In genomic region chrX:153983321-153983729, GRCh38 we compare ENCODE assay signal across 13 cellular contexts. TPM values are rescaled to one million over a fixed set of nuclear protein-coding genes. Genes with fewer than 3 reads are reported as not detected.
A peak's percentile ranks its signal among the peaks of the same experiment; 100 is the strongest.
DNase-seq lines count a peak whose midpoint lies in the region; ATAC-seq and TF ChIP-seq lines count a peak whose summit lies in the region.
"Had no signal": no experiment of that assay in that cellular context is flagged by ENCODE, and none has a peak within 500 bp of the region (broad histone marks: within the 10 kb centered on the region; RNA-seq: fewer than 3 reads in every experiment).

No MANE protein-coding gene starts in this region.

- TF ChIP-seq CTCF in A673 (conservative IDR thresholded peaks at IDR 0.05; ENCODE audit: low read depth, low read length), result no peak

- no TSS peak for BruUV-seq in A673 (replicated peaks; lab: Mats Ljungman, UMichigan)

- no peaks in the 10 kb centered on the region for H3K27me3 ChIP-seq in CD4-positive, alpha-beta memory T cell (ENCODE audit: insufficient read depth, low read length)
- H3K27me3 ChIP-seq in naive thymus-derived CD4-positive, alpha-beta T cell (ENCODE audit: control insufficient read depth in 2 of 2, insufficient read depth in 2 of 2, low read length in 2 of 2), result no peaks in the 10 kb centered on the region
- H3K27me3 ChIP-seq in A673 (replicated peaks; ENCODE audit: insufficient read depth, low read depth, low read length, poor library complexity), result no peaks in the 10 kb centered on the region

- intact Hi-C loops in CD4-positive, alpha-beta memory T cell (cut with micrococcal nuclease), result loop anchor here (5.0 kb wide), 1 partner anchor 114 kb away; the partner anchor contains the start of gene MECP2
- intact Hi-C loops in naive thymus-derived CD4-positive, alpha-beta T cell (cut with micrococcal nuclease), result no loop called here
- intact Hi-C loops in A673 (cut with micrococcal nuclease; ENCODE audit: unreplicated experiment), result no loop called here

- CTCF ChIA-PET in CD4-positive, alpha-beta memory T cell (lab: Charles Lee; ENCODE audit: partially characterized antibody), result no interaction called here
- CTCF ChIA-PET in activated CD4-positive, alpha-beta memory T cell treated with anti-CD3 and anti-CD28 coated beads, Interleukin-2, amount 10 ng/mL, durations not matched to agents 7 days and 5 days (lab: Charles Lee), result no interaction called here
- CTCF ChIA-PET in naive thymus-derived CD4-positive, alpha-beta T cell (lab: Charles Lee), result interaction anchor here (0.8 kb wide), 1 partner anchor 12 kb away, joined by 3 read pairs; no protein-coding TSS in a partner anchor
- CTCF ChIA-PET in A673 (lab: Charles Lee), result no interaction called here

- H3K36me3 ChIP-seq in CD4-positive, alpha-beta memory T cell (ENCODE audit: insufficient read depth, low read length), result no peaks in the 10 kb centered on the region
- no peaks in the 10 kb centered on the region for H3K36me3 ChIP-seq in naive thymus-derived CD4-positive, alpha-beta T cell (ENCODE audit: control insufficient read depth in 2 of 3, insufficient read depth in 3 of 3, low read length in 3 of 3)
- no peaks in the 10 kb centered on the region for H3K36me3 ChIP-seq in A673 (ENCODE audit: insufficient read depth, low read length, poor library complexity, severe bottlenecking)

- H3K4me3 Mint-ChIP-seq in CD4-positive, alpha-beta memory T cell, result peak overlapping the region in 6 of 8 donors; percentile 45 to 91 (median 58)
- H3K4me3 Mint-ChIP-seq in IgD-negative memory B cell, result peak overlapping the region in 1 of 4 donors; percentile 31
- H3K4me3 Mint-ChIP-seq in activated CD4-positive, alpha-beta memory T cell treated with anti-CD3 and anti-CD28 coated beads, Interleukin-2, amount 10 ng/mL, durations not matched to agents 7 days and 5 days, result peak overlapping the region; percentile 13
- H3K4me3 Mint-ChIP-seq in naive thymus-derived CD4-positive, alpha-beta T cell, result peak overlapping the region; percentile 26 to 86 (median 76)
- H3K4me3 Mint-ChIP-seq: neural crest cell had no signal

- peaks cover 22 to 71% (median 40%) of the 10 kb centered on the region in 4 donors for H3K4me1 Mint-ChIP-seq in CD4-positive, alpha-beta memory T cell
- peaks cover 24 to 31% (median 26%) of the 10 kb centered on the region in 3 donors for H3K4me1 Mint-ChIP-seq in IgD-negative memory B cell
- H3K4me1 Mint-ChIP-seq in activated CD4-positive, alpha-beta memory T cell treated with anti-CD3 and anti-CD28 coated beads, Interleukin-2, amount 10 ng/mL, durations not matched to agents 7 days and 5 days, result peaks cover 60% of the 10 kb centered on the region
- peaks cover 18 to 60% (median 32%) of the 10 kb centered on the region in 7 donors for H3K4me1 Mint-ChIP-seq in naive thymus-derived CD4-positive, alpha-beta T cell

- H3K4me3 ChIP-seq in CD4-positive, alpha-beta memory T cell (ENCODE audit: low read length in 2 of 2), result no peak overlapping the region
- H3K4me3 ChIP-seq in naive thymus-derived CD4-positive, alpha-beta T cell (ENCODE audit: low read length), result no peak overlapping the region
- H3K4me3 ChIP-seq in A673 (ENCODE audit: low read depth, low read length, poor library complexity, severe bottlenecking), result no peak overlapping the region

- no peaks in the 10 kb centered on the region for H3K36me3 Mint-ChIP-seq in CD4-positive, alpha-beta memory T cell
- peaks cover 2% of the 10 kb centered on the region for H3K36me3 Mint-ChIP-seq in IgD-negative memory B cell
- H3K36me3 Mint-ChIP-seq in activated CD4-positive, alpha-beta memory T cell treated with anti-CD3 and anti-CD28 coated beads, Interleukin-2, amount 10 ng/mL, durations not matched to agents 7 days and 5 days (ENCODE audit: low read depth), result peaks cover 19% of the 10 kb centered on the region
- no peaks in the 10 kb centered on the region for H3K36me3 Mint-ChIP-seq in naive thymus-derived CD4-positive, alpha-beta T cell

- DNase-seq in CD4-positive, alpha-beta memory T cell, result peak in 1 of 5 donors; percentile 43
- DNase-seq in activated CD4-positive, alpha-beta memory T cell treated with anti-CD3 and anti-CD28 coated beads, Interleukin-2, amount 10 ng/mL, durations not matched to agents 7 days and 5 days, result no peak
- DNase-seq in naive thymus-derived CD4-positive, alpha-beta T cell, result peak in 1 of 9 donors; percentile 15
- DNase-seq in HPDE6-E6E7 (ENCODE audit: extremely low spot score) (no peak), A673 (ENCODE audit: low spot score) (no peak)
- DNase-seq: COR-L47, right cardiac atrium had no signal

- H3K4me1 ChIP-seq in CD4-positive, alpha-beta memory T cell (ENCODE audit: insufficient read depth, low read length), result peaks cover 60% of the 10 kb centered on the region
- H3K4me1 ChIP-seq in naive thymus-derived CD4-positive, alpha-beta T cell (ENCODE audit: control insufficient read depth in 2 of 2, insufficient read depth in 2 of 2, low read length in 2 of 2), result peaks cover 37 to 41% of the 10 kb centered on the region in 2 donors
- no peaks in the 10 kb centered on the region for H3K4me1 ChIP-seq in A673 (ENCODE audit: insufficient read depth, low read length, poor library complexity, severe bottlenecking)

- POLR2A ChIA-PET in CD4-positive, alpha-beta memory T cell (lab: Charles Lee; ENCODE audit: partially characterized antibody), result interaction anchor here (0.9 to 5.8 kb wide), 4 partner anchors 12 to 36 kb away, joined by 4 to 129 read pairs (median 37); partner anchors contain the start of genes HCFC1, IRAK1 and TMEM187
- POLR2A ChIA-PET in activated CD4-positive, alpha-beta memory T cell treated with anti-CD3 and anti-CD28 coated beads, Interleukin-2, amount 10 ng/mL, durations not matched to agents 7 days and 5 days (lab: Charles Lee), result interaction anchor here (3.4 to 3.8 kb wide), 2 partner anchors 11 kb away, joined by 64 to 70 read pairs; partner anchors contain the start of genes HCFC1 and TMEM187
- POLR2A ChIA-PET in naive thymus-derived CD4-positive, alpha-beta T cell (lab: Charles Lee), result interaction anchor here (1.0 to 3.8 kb wide), 2 partner anchors 11 to 15 kb away, joined by 4 to 32 read pairs; partner anchors contain the start of genes HCFC1 and TMEM187
- POLR2A ChIA-PET in A673 (lab: Charles Lee; ENCODE audit: low non-redundant PET), result no interaction called here

- peak overlapping the region; percentile 90 to 97 (median 95) for H3K27ac Mint-ChIP-seq in CD4-positive, alpha-beta memory T cell
- peak overlapping the region; percentile 71 to 88 (median 84) for H3K27ac Mint-ChIP-seq in IgD-negative memory B cell
- peak overlapping the region; percentile 93 for H3K27ac Mint-ChIP-seq in activated CD4-positive, alpha-beta memory T cell treated with anti-CD3 and anti-CD28 coated beads, Interleukin-2, amount 10 ng/mL, durations not matched to agents 7 days and 5 days
- peak overlapping the region; percentile 80 to 97 (median 94) for H3K27ac Mint-ChIP-seq in naive thymus-derived CD4-positive, alpha-beta T cell

- no peaks in the 10 kb centered on the region for H3K9me3 Mint-ChIP-seq in CD4-positive, alpha-beta memory T cell
- H3K9me3 Mint-ChIP-seq in IgD-negative memory B cell, result no peaks in the 10 kb centered on the region
- H3K9me3 Mint-ChIP-seq in activated CD4-positive, alpha-beta memory T cell treated with anti-CD3 and anti-CD28 coated beads, Interleukin-2, amount 10 ng/mL, durations not matched to agents 7 days and 5 days, result no peaks in the 10 kb centered on the region
- no peaks in the 10 kb centered on the region for H3K9me3 Mint-ChIP-seq in naive thymus-derived CD4-positive, alpha-beta T cell
- H3K9me3 Mint-ChIP-seq: activated naive CD4-positive, alpha-beta T cell treated with anti-CD3 and anti-CD28 coated beads, Interleukin-2, amount 50 U/mL, for 72 hours; neural crest cell had no signal

- H3K9me3 ChIP-seq in CD4-positive, alpha-beta memory T cell (ENCODE audit: control insufficient read depth in 1 of 2, low read length in 2 of 2), result no peaks in the 10 kb centered on the region
- no peaks in the 10 kb centered on the region for H3K9me3 ChIP-seq in naive thymus-derived CD4-positive, alpha-beta T cell (ENCODE audit: control insufficient read depth in 2 of 3, low read length in 3 of 3)
- no peaks in the 10 kb centered on the region for H3K9me3 ChIP-seq in A673 (ENCODE audit: low read depth, low read length, poor library complexity, severe bottlenecking)

- peak overlapping the region; percentile 52 for H3K27ac ChIP-seq in CD4-positive, alpha-beta memory T cell (ENCODE audit: low read depth, low read length)
- H3K27ac ChIP-seq in naive thymus-derived CD4-positive, alpha-beta T cell (ENCODE audit: low read depth, low read length), result peak overlapping the region; percentile 68
- H3K27ac ChIP-seq in A673 (ENCODE audit: low read depth, low read length, poor library complexity, severe bottlenecking), result no peak overlapping the region

- peak; percentile 37 for ATAC-seq in naive thymus-derived CD4-positive, alpha-beta T cell
- ATAC-seq in SK-N-SH treated with all-trans-retinoic acid at 6 μM for 48 hours, result no peak
- no peak for ATAC-seq in GM18858 (IDR thresholded peaks at IDR 0.05; ENCODE audit: unreplicated experiment)
- ATAC-seq: Panc1, right cardiac atrium had no signal

- no peaks in the 10 kb centered on the region for H3K27me3 Mint-ChIP-seq in CD4-positive, alpha-beta memory T cell
- H3K27me3 Mint-ChIP-seq in IgD-negative memory B cell, result peaks cover 11% of the 10 kb centered on the region
- no peaks in the 10 kb centered on the region for H3K27me3 Mint-ChIP-seq in activated CD4-positive, alpha-beta memory T cell treated with anti-CD3 and anti-CD28 coated beads, Interleukin-2, amount 10 ng/mL, durations not matched to agents 7 days and 5 days
- H3K27me3 Mint-ChIP-seq in naive thymus-derived CD4-positive, alpha-beta T cell, result no peaks in the 10 kb centered on the region

RNA-seq across cellular contexts. Expression of gene TMEM187, which starts 10.8 kb away (rescaled TPM):
- 10 to 100 TPM; 12.8 to 14.9 TPM for total RNA-seq in CD4-positive, alpha-beta memory T cell
- 10 to 100 TPM; 10.4 to 23.8 TPM for polyA plus RNA-seq in CD4-positive, alpha-beta memory T cell
- polyA plus RNA-seq in IgD-negative memory B cell, result 7.1 TPM
- 10 to 100 TPM in 1 of 2 experiments, 1 to 10 TPM in 1; 9.9 to 12.6 TPM for total RNA-seq in activated CD4-positive, alpha-beta memory T cell treated with anti-CD3 and anti-CD28 coated beads, Interleukin-2, amount 10 ng/mL, durations not matched to agents 7 days and 5 days
- 10 to 100 TPM in 2 of 5 experiments, 1 to 10 TPM in 3; 1.4 to 13.4 (median 7.1) TPM for total RNA-seq in naive thymus-derived CD4-positive, alpha-beta T cell
- polyA plus RNA-seq in naive thymus-derived CD4-positive, alpha-beta T cell, result 10 to 100 TPM in 1 of 2 donors, 1 to 10 TPM in 1; 10.0 to 22.7 TPM
- 2.8 and 6.8 TPM in 2 replicates for total RNA-seq in A673 (2021)

RNA-seq across cellular contexts. Expression of gene HCFC1, which starts 11.7 kb away (rescaled TPM):
- 10 to 100 TPM; 52.6 to 53.4 TPM for total RNA-seq in CD4-positive, alpha-beta memory T cell
- 10 to 100 TPM in 1 of 2 donors, 1 to 10 TPM in 1; 1.6 to 14.9 TPM for polyA plus RNA-seq in CD4-positive, alpha-beta memory T cell
- polyA plus RNA-seq in IgD-negative memory B cell, result 12.2 TPM
- total RNA-seq in activated CD4-positive, alpha-beta memory T cell treated with anti-CD3 and anti-CD28 coated beads, Interleukin-2, amount 10 ng/mL, durations not matched to agents 7 days and 5 days, result 10 to 100 TPM; 88.3 to 93.1 TPM
- total RNA-seq in naive thymus-derived CD4-positive, alpha-beta T cell, result 100 to 1,000 TPM in 1 of 5 experiments, 10 to 100 TPM in 4; 52.3 to 106 (median 67.2) TPM
- 10 to 100 TPM in 1 of 2 donors, 1 to 10 TPM in 1; 6.6 to 15.0 TPM for polyA plus RNA-seq in naive thymus-derived CD4-positive, alpha-beta T cell
- total RNA-seq in A673 (2021), result 124 and 137 TPM in 2 replicates

RNA-seq across cellular contexts. Expression of gene IRAK1, which starts 36.4 kb away (rescaled TPM):
- total RNA-seq in CD4-positive, alpha-beta memory T cell, result 10 to 100 TPM; 66.9 to 74.5 TPM
- 10 to 100 TPM; 38.1 to 64.5 TPM for polyA plus RNA-seq in CD4-positive, alpha-beta memory T cell
- polyA plus RNA-seq in IgD-negative memory B cell, result 110 TPM
- 100 to 1,000 TPM; 118 to 122 TPM for total RNA-seq in activated CD4-positive, alpha-beta memory T cell treated with anti-CD3 and anti-CD28 coated beads, Interleukin-2, amount 10 ng/mL, durations not matched to agents 7 days and 5 days
- 100 to 1,000 TPM in 2 of 5 experiments, 10 to 100 TPM in 3; 50.6 to 120 (median 61.6) TPM for total RNA-seq in naive thymus-derived CD4-positive, alpha-beta T cell
- 10 to 100 TPM; 20.0 to 47.2 TPM for polyA plus RNA-seq in naive thymus-derived CD4-positive, alpha-beta T cell
- total RNA-seq in A673 (2021), result 118 and 147 TPM in 2 replicates

RNA-seq across cellular contexts. Expression of gene RENBP, which starts 38.9 kb away (rescaled TPM):
- total RNA-seq in CD4-positive, alpha-beta memory T cell, result 10 to 100 TPM; 17.2 to 21.3 TPM
- under 1 TPM in 1 of 2 donors, not detected in 1; 0.65 TPM for polyA plus RNA-seq in CD4-positive, alpha-beta memory T cell
- polyA plus RNA-seq in IgD-negative memory B cell, result 1.2 TPM
- total RNA-seq in activated CD4-positive, alpha-beta memory T cell treated with anti-CD3 and anti-CD28 coated beads, Interleukin-2, amount 10 ng/mL, durations not matched to agents 7 days and 5 days, result 10 to 100 TPM; 12.1 to 12.8 TPM
- total RNA-seq in naive thymus-derived CD4-positive, alpha-beta T cell, result 10 to 100 TPM; 14.8 to 32.7 (median 27.7) TPM
- 1 to 10 TPM in 1 of 2 donors, under 1 TPM in 1; 0.47 to 1.3 TPM for polyA plus RNA-seq in naive thymus-derived CD4-positive, alpha-beta T cell
- 3.4 and 5.7 TPM in 2 replicates for total RNA-seq in A673 (2021)

RNA-seq across cellular contexts. Expression of gene NAA10, which starts 48.5 kb away (rescaled TPM):
- total RNA-seq in CD4-positive, alpha-beta memory T cell, result 10 to 100 TPM; 88.9 to 94.9 TPM
- 10 to 100 TPM; 57.6 to 96.3 TPM for polyA plus RNA-seq in CD4-positive, alpha-beta memory T cell
- polyA plus RNA-seq in IgD-negative memory B cell, result 91.4 TPM
- 10 to 100 TPM; 63.1 to 63.7 TPM for total RNA-seq in activated CD4-positive, alpha-beta memory T cell treated with anti-CD3 and anti-CD28 coated beads, Interleukin-2, amount 10 ng/mL, durations not matched to agents 7 days and 5 days
- total RNA-seq in naive thymus-derived CD4-positive, alpha-beta T cell, result 10 to 100 TPM; 45.2 to 79.7 (median 75.6) TPM
- 10 to 100 TPM; 37.6 to 47.2 TPM for polyA plus RNA-seq in naive thymus-derived CD4-positive, alpha-beta T cell
- 136 and 140 TPM in 2 replicates for total RNA-seq in A673 (2021)
